ENCODE assay signal across 1 cellular context in the genomic region with DNA sequence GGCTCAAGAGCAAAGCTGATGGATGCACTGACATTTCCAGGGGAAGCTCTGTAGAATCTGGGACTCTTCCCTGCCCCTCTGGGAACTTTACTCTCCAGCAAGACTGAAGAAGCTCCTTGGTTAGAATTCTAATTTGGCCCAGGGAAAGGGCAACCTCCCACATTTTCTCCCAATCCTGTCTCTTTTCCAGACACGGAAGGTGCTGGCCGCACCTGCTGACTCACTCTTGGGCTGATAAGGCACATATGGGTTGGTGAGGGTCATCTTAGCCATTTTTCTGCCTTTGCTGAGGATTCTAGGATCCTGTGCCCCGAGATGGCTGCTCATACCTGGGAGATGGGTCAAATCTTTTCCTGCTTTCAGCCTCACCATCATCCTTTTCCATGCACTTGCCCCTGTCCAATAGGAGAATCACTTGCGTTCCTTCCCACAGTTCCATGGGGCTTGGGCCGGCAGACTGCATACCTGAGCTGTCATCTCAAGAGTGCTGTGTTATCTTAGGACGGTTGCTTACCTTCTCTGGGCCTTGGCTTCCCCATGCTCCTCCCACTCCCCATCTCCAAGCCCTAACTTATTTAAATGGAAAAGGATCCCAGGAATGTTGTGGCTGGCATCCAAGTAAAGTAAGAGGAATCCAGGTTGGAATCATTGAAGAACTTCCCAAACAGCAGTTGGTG.
TF ChIP-seq lines count a peak whose summit lies in the region.

No MANE protein-coding gene starts in this region.

TF ChIP-seq in K562, 482 proteins besides CTCF, POLR2A, EP300 and RAD21 (continues in another document):
- no peak for TF ChIP-seq ZKSCAN3 (CRISPR knock-in tag; IDR thresholded peaks at IDR 0.05)
- no peak for TF ChIP-seq MGA (IDR thresholded peaks at IDR 0.05)
- no peak for TF ChIP-seq FOXP4 (CRISPR knock-in tag; IDR thresholded peaks at IDR 0.05; ENCODE audit: borderline replicate concordance)
- no peak for TF ChIP-seq HDAC6 (IDR thresholded peaks at IDR 0.05; ENCODE audit: low read depth, low read length)
- peak; percentile 54 for TF ChIP-seq MAFG (tag; conservative IDR thresholded peaks at IDR 0.05)
- no peak; the same call in 1 of the 2 replicates for TF ChIP-seq TEAD2 (tag; IDR thresholded peaks at IDR 0.05)
- TF ChIP-seq GATAD2A (IDR thresholded peaks at IDR 0.05) = no peak
- TF ChIP-seq CBFA2T2 (conservative IDR thresholded peaks at IDR 0.05) = no peak
- TF ChIP-seq KDM1A (IDR thresholded peaks at IDR 0.05) = peak; percentile 57 to 62
- no peak for TF ChIP-seq RBM15 (IDR thresholded peaks at IDR 0.05; ENCODE audit: insufficient read depth, low read length)
- no peak for TF ChIP-seq DACH1 (IDR thresholded peaks at IDR 0.05; ENCODE audit: partially characterized antibody)
- peak; percentile 61 for TF ChIP-seq ZNF316 (IDR thresholded peaks at IDR 0.05)
- no peak for TF ChIP-seq BRD9 (IDR thresholded peaks at IDR 0.05; ENCODE audit: low read depth, partially characterized antibody)
- no peak for TF ChIP-seq SIN3B (IDR thresholded peaks at IDR 0.05; ENCODE audit: low read depth)
- peak; percentile 38; the same call in 1 of the 2 replicates for TF ChIP-seq DPF2 (IDR thresholded peaks at IDR 0.05)
- TF ChIP-seq, protein P1, sequence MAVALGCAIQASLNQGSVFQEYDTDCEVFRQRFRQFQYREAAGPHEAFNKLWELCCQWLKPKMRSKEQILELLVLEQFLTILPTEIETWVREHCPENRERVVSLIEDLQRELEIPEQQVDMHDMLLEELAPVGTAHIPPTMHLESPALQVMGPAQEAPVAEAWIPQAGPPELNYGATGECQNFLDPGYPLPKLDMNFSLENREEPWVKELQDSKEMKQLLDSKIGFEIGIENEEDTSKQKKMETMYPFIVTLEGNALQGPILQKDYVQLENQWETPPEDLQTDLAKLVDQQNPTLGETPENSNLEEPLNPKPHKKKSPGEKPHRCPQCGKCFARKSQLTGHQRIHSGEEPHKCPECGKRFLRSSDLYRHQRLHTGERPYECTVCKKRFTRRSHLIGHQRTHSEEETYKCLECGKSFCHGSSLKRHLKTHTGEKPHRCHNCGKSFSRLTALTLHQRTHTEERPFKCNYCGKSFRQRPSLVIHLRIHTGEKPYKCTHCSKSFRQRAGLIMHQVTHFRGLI (CRISPR knock-in tag; IDR thresholded peaks at IDR 0.05) = no peak
- no peak for TF ChIP-seq ZFX (CRISPR knock-in tag; IDR thresholded peaks at IDR 0.05)
- no peak for TF ChIP-seq ZC3H11A (IDR thresholded peaks at IDR 0.05; ENCODE audit: low read depth, low read length)
- TF ChIP-seq SMARCA5 (IDR thresholded peaks at IDR 0.05) = no peak
- 0 out of 2 replicates have a peak, but pooled peaks have one; percentile 39 for TF ChIP-seq PTBP1 (IDR thresholded peaks at IDR 0.05; ENCODE audit: low read depth, low read length)
- TF ChIP-seq ZNF224 (CRISPR knock-in tag; IDR thresholded peaks at IDR 0.05) = no peak
- TF ChIP-seq THRA (IDR thresholded peaks at IDR 0.05) = no peak
- peak; percentile 66 for TF ChIP-seq FOSL1 (tag; conservative IDR thresholded peaks at IDR 0.05)
- no peak for TF ChIP-seq ZNF407 (IDR thresholded peaks at IDR 0.05; ENCODE audit: low read depth)
- TF ChIP-seq, protein P2, sequence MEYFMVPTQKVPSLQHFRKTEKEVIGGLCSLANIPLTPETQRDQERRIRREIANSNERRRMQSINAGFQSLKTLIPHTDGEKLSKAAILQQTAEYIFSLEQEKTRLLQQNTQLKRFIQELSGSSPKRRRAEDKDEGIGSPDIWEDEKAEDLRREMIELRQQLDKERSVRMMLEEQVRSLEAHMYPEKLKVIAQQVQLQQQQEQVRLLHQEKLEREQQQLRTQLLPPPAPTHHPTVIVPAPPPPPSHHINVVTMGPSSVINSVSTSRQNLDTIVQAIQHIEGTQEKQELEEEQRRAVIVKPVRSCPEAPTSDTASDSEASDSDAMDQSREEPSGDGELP (CRISPR knock-in tag; IDR thresholded peaks at IDR 0.05; ENCODE audit: borderline replicate concordance) = no peak; the same call in 1 of the 2 replicates
- TF ChIP-seq JUND (IDR thresholded peaks at IDR 0.05; ENCODE audit: borderline replicate concordance, low read depth, low read length) = peak; percentile 65
- TF ChIP-seq JUND (tag; IDR thresholded peaks at IDR 0.05; ENCODE audit: borderline replicate concordance, low read depth, low read length) = peak; percentile 63; the same call in 1 of the 3 replicates
